Comparison of ENCODE assay signal across 12 cellular contexts in the genomic region with DNA sequence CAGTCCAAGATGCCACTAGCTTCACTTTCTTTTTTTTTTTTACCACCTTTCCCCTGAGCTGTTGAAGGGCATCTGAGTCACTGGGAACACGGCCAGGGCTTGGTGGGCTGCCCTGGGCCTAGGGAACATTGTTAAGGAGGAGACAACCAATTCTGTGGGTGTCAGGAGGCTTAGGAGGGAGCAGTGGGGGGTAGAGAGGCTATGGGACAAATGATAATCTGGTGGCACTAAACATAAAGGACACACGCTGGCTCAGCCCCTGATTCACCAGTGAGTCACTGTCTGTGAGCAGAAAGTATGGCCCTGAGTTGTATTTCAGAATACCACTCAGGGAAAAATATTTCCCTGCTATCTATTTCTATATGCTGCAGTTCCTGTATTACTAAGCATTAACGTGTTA.
DNase-seq lines count a peak whose midpoint lies in the region; ATAC-seq and TF ChIP-seq lines count a peak whose summit lies in the region.
"Had no signal": no experiment of that assay in that cellular context is flagged by ENCODE, and none has a peak within 500 bp of the region (broad histone marks: within the 10 kb centered on the region; RNA-seq: fewer than 3 reads in every experiment).

No MANE protein-coding gene starts in this region.

- H3K36me3 Mint-ChIP-seq in brain: peaks cover 28% of the 10 kb centered on the region

- no peak overlapping the region for H3K4me3 Mint-ChIP-seq in brain

- H3K4me1 Mint-ChIP-seq in brain: peaks cover 29% of the 10 kb centered on the region

- DNase-seq in AG08396 (ENCODE audit: low spot score) (peak; percentile 58), iris pigment epithelial cell (ENCODE audit: low read depth) (peak; percentile 61), NCI-H748 treated with DMSO at 0.1 percent for 48 hours (lab: John Stamatoyannopoulos, UW) (no peak), DMS153 treated with DMSO at 0.1 percent for 48 hours (lab: John Stamatoyannopoulos, UW; ENCODE audit: unreplicated experiment) (no peak), KBM-7 (no peak)
- DNase-seq: activated CD4-positive, alpha-beta T cell treated with anti-CD3 and anti-CD28 coated beads for 1 hour; activated effector memory CD4-positive, alpha-beta T cell treated with Interleukin-2 at 50 U/mL for 16 hours; NCI-H510A treated with DMSO at 0.1 percent for 48 hours; thyroid gland had no signal

- H3K9me3 Mint-ChIP-seq in brain: peaks cover 0 to 4% (median 0%) of the 10 kb centered on the region in 5 experiments

- no peak for TF ChIP-seq RAD21 in Ishikawa (IDR thresholded peaks at IDR 0.05; ENCODE audit: low read depth)

- no peaks in the 10 kb centered on the region for H3K27me3 Mint-ChIP-seq in brain

- ATAC-seq in GM21786 (IDR thresholded peaks at IDR 0.05; ENCODE audit: unreplicated experiment): no peak

- no peak for TF ChIP-seq CTCF in brain (conservative IDR thresholded peaks at IDR 0.05)

- H3K27ac Mint-ChIP-seq in brain: peak overlapping the region; percentile 3 to 64 (median 13)

- in situ Hi-C loops in KBM-7 (cut with MboI; ENCODE audit: low pct_unique_long_range_greater_than_20kb, low sequenced_read_pairs): no loop called here

- peak; percentile 89 for TF ChIP-seq EP300 in Ishikawa (IDR thresholded peaks at IDR 0.05; ENCODE audit: borderline replicate concordance)

TF ChIP-seq in Ishikawa, 13 proteins besides CTCF, POLR2A, EP300 and RAD21:
- TF ChIP-seq ZBTB7A (IDR thresholded peaks at IDR 0.05; ENCODE audit: low read depth): no peak
- no peak for TF ChIP-seq TAF1 (IDR thresholded peaks at IDR 0.05; ENCODE audit: low read depth)
- TF ChIP-seq CREB1 (IDR thresholded peaks at IDR 0.05; ENCODE audit: low read depth): no peak
- TF ChIP-seq, protein P1, sequence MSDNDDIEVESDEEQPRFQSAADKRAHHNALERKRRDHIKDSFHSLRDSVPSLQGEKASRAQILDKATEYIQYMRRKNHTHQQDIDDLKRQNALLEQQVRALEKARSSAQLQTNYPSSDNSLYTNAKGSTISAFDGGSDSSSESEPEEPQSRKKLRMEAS (IDR thresholded peaks at IDR 0.05): no peak
- no peak for TF ChIP-seq EGR1 (IDR thresholded peaks at IDR 0.05)
- TF ChIP-seq NFIC (IDR thresholded peaks at IDR 0.05): peak; percentile 75
- TF ChIP-seq CEBPB (IDR thresholded peaks at IDR 0.05): no peak
- TF ChIP-seq, protein P2, sequence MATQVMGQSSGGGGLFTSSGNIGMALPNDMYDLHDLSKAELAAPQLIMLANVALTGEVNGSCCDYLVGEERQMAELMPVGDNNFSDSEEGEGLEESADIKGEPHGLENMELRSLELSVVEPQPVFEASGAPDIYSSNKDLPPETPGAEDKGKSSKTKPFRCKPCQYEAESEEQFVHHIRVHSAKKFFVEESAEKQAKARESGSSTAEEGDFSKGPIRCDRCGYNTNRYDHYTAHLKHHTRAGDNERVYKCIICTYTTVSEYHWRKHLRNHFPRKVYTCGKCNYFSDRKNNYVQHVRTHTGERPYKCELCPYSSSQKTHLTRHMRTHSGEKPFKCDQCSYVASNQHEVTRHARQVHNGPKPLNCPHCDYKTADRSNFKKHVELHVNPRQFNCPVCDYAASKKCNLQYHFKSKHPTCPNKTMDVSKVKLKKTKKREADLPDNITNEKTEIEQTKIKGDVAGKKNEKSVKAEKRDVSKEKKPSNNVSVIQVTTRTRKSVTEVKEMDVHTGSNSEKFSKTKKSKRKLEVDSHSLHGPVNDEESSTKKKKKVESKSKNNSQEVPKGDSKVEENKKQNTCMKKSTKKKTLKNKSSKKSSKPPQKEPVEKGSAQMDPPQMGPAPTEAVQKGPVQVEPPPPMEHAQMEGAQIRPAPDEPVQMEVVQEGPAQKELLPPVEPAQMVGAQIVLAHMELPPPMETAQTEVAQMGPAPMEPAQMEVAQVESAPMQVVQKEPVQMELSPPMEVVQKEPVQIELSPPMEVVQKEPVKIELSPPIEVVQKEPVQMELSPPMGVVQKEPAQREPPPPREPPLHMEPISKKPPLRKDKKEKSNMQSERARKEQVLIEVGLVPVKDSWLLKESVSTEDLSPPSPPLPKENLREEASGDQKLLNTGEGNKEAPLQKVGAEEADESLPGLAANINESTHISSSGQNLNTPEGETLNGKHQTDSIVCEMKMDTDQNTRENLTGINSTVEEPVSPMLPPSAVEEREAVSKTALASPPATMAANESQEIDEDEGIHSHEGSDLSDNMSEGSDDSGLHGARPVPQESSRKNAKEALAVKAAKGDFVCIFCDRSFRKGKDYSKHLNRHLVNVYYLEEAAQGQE (IDR thresholded peaks at IDR 0.05; ENCODE audit: low read depth): no peak
- no peak for TF ChIP-seq YY1 (IDR thresholded peaks at IDR 0.05; ENCODE audit: low read depth)
- peak; percentile 59 for TF ChIP-seq TEAD4 (IDR thresholded peaks at IDR 0.05)
- peak; percentile 70; the same call in 1 of the 2 replicates for TF ChIP-seq FOXM1 (IDR thresholded peaks at IDR 0.05; ENCODE audit: borderline replicate concordance, low read depth)
- TF ChIP-seq, protein P3, sequence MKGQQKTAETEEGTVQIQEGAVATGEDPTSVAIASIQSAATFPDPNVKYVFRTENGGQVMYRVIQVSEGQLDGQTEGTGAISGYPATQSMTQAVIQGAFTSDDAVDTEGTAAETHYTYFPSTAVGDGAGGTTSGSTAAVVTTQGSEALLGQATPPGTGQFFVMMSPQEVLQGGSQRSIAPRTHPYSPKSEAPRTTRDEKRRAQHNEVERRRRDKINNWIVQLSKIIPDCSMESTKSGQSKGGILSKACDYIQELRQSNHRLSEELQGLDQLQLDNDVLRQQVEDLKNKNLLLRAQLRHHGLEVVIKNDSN (IDR thresholded peaks at IDR 0.05): no peak
- TF ChIP-seq TCF12 (IDR thresholded peaks at IDR 0.05; ENCODE audit: low read depth): peak; percentile 79
TF ChIP-seq in Ishikawa: peak in this region for 4.

Comparison
In these comparisons a context has a peak if more than half of its experiments do, and no peak if none do; other contexts are left out.
1. DNase-seq: peak in AG08396 (single experiment) and iris pigment epithelial cell (single experiment); none in NCI-H748 treated with DMSO at 0.1 percent for 48 hours (single experiment), DMS153 treated with DMSO at 0.1 percent for 48 hours (single experiment) and KBM-7 (single experiment).